In genomic region chr1:241423541-241424479, GRCh38 we compare ENCODE assay signal across 8 cellular contexts.
DNase-seq lines count a peak whose midpoint lies in the region; ATAC-seq, FAIRE-seq and TF ChIP-seq lines count a peak whose summit lies in the region.

No MANE protein-coding gene starts in this region.

- H3K9ac ChIP-seq in BLaER1 treated with 17β-estradiol and CSF1 and Interleukin-3, amounts not matched to agents 10 nM and 100 nM, result peak overlapping the region; percentile 36 to 74 (median 69); a peak in 21 of 22 replicates

- DNase-seq in NCI-H69 (lab: John Stamatoyannopoulos, UW), result peak; percentile 75
- no peak for DNase-seq in brain microvascular endothelial cell
- peak; percentile 29 for DNase-seq in stimulated activated CD8-positive, alpha-beta memory T cell treated with anti-CD3 and anti-CD28 coated beads, Interleukin-4, amount 100 ng/mL, for 48 hours
- DNase-seq in omental fat pad (ENCODE audit: low spot score), result no peak

- H3K4me2 ChIP-seq in BLaER1 treated with 17β-estradiol and CSF1 and Interleukin-3, amounts not matched to agents 10 nM and 100 nM, result peak overlapping the region; percentile 86 to 98 (median 92)

- H3K4me3 ChIP-seq in BLaER1 treated with 17β-estradiol and CSF1 and Interleukin-3, amounts not matched to agents 10 nM and 100 nM, result peak overlapping the region; percentile 64 to 80 (median 70)
- peak overlapping the region; percentile 70 for H3K4me3 ChIP-seq in brain microvascular endothelial cell (ENCODE audit: low read depth, low read length)

- in situ Hi-C loops in brain microvascular endothelial cell (cut with HindIII; ENCODE audit: low pct_ligation_motif_present, low sequenced_read_pairs), result no loop called here

- H3K9me3 ChIP-seq in BLaER1 treated with 17β-estradiol and CSF1 and Interleukin-3, amounts not matched to agents 10 nM and 100 nM (replicated peaks in 1 of 11), result no peaks in the 10 kb centered on the region

- FAIRE-seq in islet of Langerhans (lab: Jason Lieb, UNC), result peak; percentile 55

- H3K27ac ChIP-seq in BLaER1 treated with 17β-estradiol and CSF1 and Interleukin-3, amounts not matched to agents 10 nM and 100 nM, result peak overlapping the region in 5 of 11 experiments; percentile 10 to 57 (median 43); a peak in 8 of 22 replicates
- H3K27ac ChIP-seq in brain microvascular endothelial cell, result no peak overlapping the region

- peaks cover 0 to 10% (median 5%) of the 10 kb centered on the region in 10 experiments; a peak in 12 of 20 replicates for H3K4me1 ChIP-seq in BLaER1 treated with 17β-estradiol and CSF1 and Interleukin-3, amounts not matched to agents 10 nM and 100 nM

- TF ChIP-seq CTCF in brain microvascular endothelial cell (IDR thresholded peaks at IDR 0.05; ENCODE audit: low read depth, low read length, missing control alignments) (peak; percentile 32), omental fat pad (IDR thresholded peaks at IDR 0.05) (no peak)

- no peaks in the 10 kb centered on the region for H4K20me1 ChIP-seq in BLaER1 treated with 17β-estradiol and CSF1 and Interleukin-3, amounts not matched to agents 10 nM and 100 nM

- H3K36me3 ChIP-seq in BLaER1 treated with 17β-estradiol and CSF1 and Interleukin-3, amounts not matched to agents 10 nM and 100 nM, result no peaks in the 10 kb centered on the region
- H3K36me3 ChIP-seq in brain microvascular endothelial cell (replicated peaks), result no peaks in the 10 kb centered on the region

- H3K27me3 ChIP-seq in BLaER1 treated with 17β-estradiol and CSF1 and Interleukin-3, amounts not matched to agents 10 nM and 100 nM, result peaks cover 10 to 28% (median 27%) of the 10 kb centered on the region in 11 experiments
- H3K27me3 ChIP-seq in brain microvascular endothelial cell (replicated peaks), result no peaks in the 10 kb centered on the region

- peak; percentile 89 for ATAC-seq in GM18861 (IDR thresholded peaks at IDR 0.05; ENCODE audit: unreplicated experiment)
- peak; percentile 86 for ATAC-seq in HG02981 (IDR thresholded peaks at IDR 0.05; ENCODE audit: unreplicated experiment)
- no peak for ATAC-seq in omental fat pad (ENCODE audit: low FRiP score)

Comparison
In these comparisons a context has a peak if more than half of its experiments do, and no peak if none do; other contexts are left out.
1. DNase-seq: peak in NCI-H69 (single experiment) and stimulated activated CD8-positive, alpha-beta memory T cell treated with anti-CD3 and anti-CD28 coated beads, Interleukin-4, amount 100 ng/mL, for 48 hours (single experiment); none in brain microvascular endothelial cell (single experiment) and omental fat pad (single experiment).